1 cellular context compared by ENCODE assay signal in the genomic region with DNA sequence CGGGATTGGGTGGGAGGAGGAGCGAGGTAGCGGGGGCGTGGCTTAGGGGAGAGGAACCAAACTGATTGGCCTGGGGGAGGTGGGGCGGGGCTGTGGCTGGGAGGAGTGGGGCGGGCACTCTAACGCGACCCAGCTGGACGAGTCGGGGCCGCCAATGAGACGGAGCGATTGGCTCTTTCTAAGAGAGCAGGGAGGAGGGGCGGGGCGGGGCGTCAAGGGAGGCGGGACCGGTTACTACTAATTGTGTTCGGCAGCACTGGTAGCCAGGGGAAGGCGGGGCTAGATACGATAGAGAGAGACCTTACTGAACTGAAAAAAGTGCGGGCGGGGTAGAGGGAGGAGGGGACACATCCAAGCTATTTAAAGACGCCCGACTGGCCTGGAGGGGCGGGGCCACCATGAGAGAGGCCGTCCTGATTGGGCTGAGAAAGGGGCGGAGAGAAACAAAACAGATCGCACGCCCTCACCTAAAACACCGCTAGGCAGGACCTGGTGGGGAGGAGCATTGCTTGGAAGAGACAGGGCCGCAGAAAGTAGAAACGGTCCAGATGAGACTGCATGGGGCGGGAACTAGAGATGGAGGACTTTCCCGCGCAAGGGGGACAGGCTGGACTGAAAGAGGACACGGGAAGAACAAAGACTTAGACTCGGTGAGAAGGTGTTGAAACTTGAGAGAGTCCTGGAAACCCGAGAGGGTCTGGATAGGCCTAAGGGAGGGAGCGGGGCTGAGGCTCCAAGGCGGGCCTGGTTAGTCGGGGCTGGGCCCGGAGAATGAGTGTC.
A peak's percentile ranks its signal among the peaks of the same experiment; 100 is the strongest.
TF ChIP-seq lines count a peak whose summit lies in the region.

Gene KCNC3 (minus strand): TSS at position 232 of the 780 bp plus-strand sequence. CDS start 295 bp downstream, outside the sequence.

TF ChIP-seq in HepG2, 621 proteins besides CTCF, POLR2A, EP300 and RAD21 (continued from another document and continues in another):
- TF ChIP-seq ZBTB40 (IDR thresholded peaks at IDR 0.05) (no peak), ZBTB40 (CRISPR knock-in tag; IDR thresholded peaks at IDR 0.05) (0 out of 2 replicates have a peak, but pooled peaks have one; percentile 31), NCOA2 (CRISPR knock-in tag; IDR thresholded peaks at IDR 0.05) (no peak), ELF1 (CRISPR knock-in tag; IDR thresholded peaks at IDR 0.05) (no peak), SRSF1 (optimal IDR thresholded peaks at IDR 0.05; ENCODE audit: low read depth, low read length) (no peak), ZNF546 (CRISPR knock-in tag; conservative IDR thresholded peaks at IDR 0.05) (no peak), ZNF34 (CRISPR knock-in tag; IDR thresholded peaks at IDR 0.05; ENCODE audit: borderline replicate concordance) (no peak), MEF2D (CRISPR knock-in tag; IDR thresholded peaks at IDR 0.05) (peak; percentile 34; the same call in 1 of the 2 replicates), ZNF660 (CRISPR knock-in tag; IDR thresholded peaks at IDR 0.05; ENCODE audit: borderline replicate concordance, low read depth) (no peak), NCOR1 (IDR thresholded peaks at IDR 0.05; ENCODE audit: borderline replicate concordance, low read length) (no peak), ARID3A (IDR thresholded peaks at IDR 0.05; ENCODE audit: low read depth, low read length) (peak; percentile 43; the same call in 1 of the 2 replicates), ZIK1 (CRISPR knock-in tag; IDR thresholded peaks at IDR 0.05; ENCODE audit: borderline replicate concordance, low read depth) (no peak), ZNF510 (CRISPR knock-in tag; IDR thresholded peaks at IDR 0.05; ENCODE audit: low read depth) (no peak), CC2D1A (CRISPR knock-in tag; IDR thresholded peaks at IDR 0.05) (no peak), ZNF567 (CRISPR knock-in tag; IDR thresholded peaks at IDR 0.05; ENCODE audit: borderline replicate concordance) (peak; percentile 69; the same call in 1 of the 2 replicates), SIX4 (CRISPR knock-in tag; IDR thresholded peaks at IDR 0.05) (no peak), ZNF136 (CRISPR knock-in tag; IDR thresholded peaks at IDR 0.05; ENCODE audit: low read depth) (no peak), ZBTB39 (CRISPR knock-in tag; IDR thresholded peaks at IDR 0.05) (no peak), ZNF644 (CRISPR knock-in tag; IDR thresholded peaks at IDR 0.05; ENCODE audit: low read depth) (no peak), ZNF83 (CRISPR knock-in tag; IDR thresholded peaks at IDR 0.05; ENCODE audit: borderline replicate concordance) (0 out of 2 replicates have a peak, but pooled peaks have one; percentile 30), CREB1 (IDR thresholded peaks at IDR 0.05) (peak; percentile 23; the same call in 1 of the 2 replicates), CREB1 (CRISPR knock-in tag; IDR thresholded peaks at IDR 0.05) (no peak), KLF6 (CRISPR knock-in tag; IDR thresholded peaks at IDR 0.05) (0 out of 2 replicates have a peak, but pooled peaks have one; percentile 15), RFX1 (IDR thresholded peaks at IDR 0.05) (no peak), RELA (CRISPR knock-in tag; IDR thresholded peaks at IDR 0.05) (no peak), ZNF720 (CRISPR knock-in tag; IDR thresholded peaks at IDR 0.05) (no peak), SP2 (CRISPR knock-in tag; IDR thresholded peaks at IDR 0.05) (peak; percentile 59), FOXJ3 (CRISPR knock-in tag; IDR thresholded peaks at IDR 0.05; ENCODE audit: borderline replicate concordance) (no peak), AKAP8 (CRISPR knock-in tag; IDR thresholded peaks at IDR 0.05) (0 out of 2 replicates have a peak, but pooled peaks have one; percentile 27), SNAPC2 (CRISPR knock-in tag; IDR thresholded peaks at IDR 0.05) (peak; percentile 75; the same call in 1 of the 2 replicates), EEA1 (CRISPR knock-in tag; IDR thresholded peaks at IDR 0.05; ENCODE audit: borderline replicate concordance) (no peak), TBX3 (IDR thresholded peaks at IDR 0.05; ENCODE audit: borderline replicate concordance) (no peak), NFYC (CRISPR knock-in tag; IDR thresholded peaks at IDR 0.05) (peak; percentile 59), ADNP (CRISPR knock-in tag; IDR thresholded peaks at IDR 0.05) (no peak), HOXA9 (CRISPR knock-in tag; IDR thresholded peaks at IDR 0.05; ENCODE audit: borderline replicate concordance) (no peak), ZFX (CRISPR knock-in tag; IDR thresholded peaks at IDR 0.05; ENCODE audit: low read depth) (peak; percentile 86)
- TF ChIP-seq, protein P1, sequence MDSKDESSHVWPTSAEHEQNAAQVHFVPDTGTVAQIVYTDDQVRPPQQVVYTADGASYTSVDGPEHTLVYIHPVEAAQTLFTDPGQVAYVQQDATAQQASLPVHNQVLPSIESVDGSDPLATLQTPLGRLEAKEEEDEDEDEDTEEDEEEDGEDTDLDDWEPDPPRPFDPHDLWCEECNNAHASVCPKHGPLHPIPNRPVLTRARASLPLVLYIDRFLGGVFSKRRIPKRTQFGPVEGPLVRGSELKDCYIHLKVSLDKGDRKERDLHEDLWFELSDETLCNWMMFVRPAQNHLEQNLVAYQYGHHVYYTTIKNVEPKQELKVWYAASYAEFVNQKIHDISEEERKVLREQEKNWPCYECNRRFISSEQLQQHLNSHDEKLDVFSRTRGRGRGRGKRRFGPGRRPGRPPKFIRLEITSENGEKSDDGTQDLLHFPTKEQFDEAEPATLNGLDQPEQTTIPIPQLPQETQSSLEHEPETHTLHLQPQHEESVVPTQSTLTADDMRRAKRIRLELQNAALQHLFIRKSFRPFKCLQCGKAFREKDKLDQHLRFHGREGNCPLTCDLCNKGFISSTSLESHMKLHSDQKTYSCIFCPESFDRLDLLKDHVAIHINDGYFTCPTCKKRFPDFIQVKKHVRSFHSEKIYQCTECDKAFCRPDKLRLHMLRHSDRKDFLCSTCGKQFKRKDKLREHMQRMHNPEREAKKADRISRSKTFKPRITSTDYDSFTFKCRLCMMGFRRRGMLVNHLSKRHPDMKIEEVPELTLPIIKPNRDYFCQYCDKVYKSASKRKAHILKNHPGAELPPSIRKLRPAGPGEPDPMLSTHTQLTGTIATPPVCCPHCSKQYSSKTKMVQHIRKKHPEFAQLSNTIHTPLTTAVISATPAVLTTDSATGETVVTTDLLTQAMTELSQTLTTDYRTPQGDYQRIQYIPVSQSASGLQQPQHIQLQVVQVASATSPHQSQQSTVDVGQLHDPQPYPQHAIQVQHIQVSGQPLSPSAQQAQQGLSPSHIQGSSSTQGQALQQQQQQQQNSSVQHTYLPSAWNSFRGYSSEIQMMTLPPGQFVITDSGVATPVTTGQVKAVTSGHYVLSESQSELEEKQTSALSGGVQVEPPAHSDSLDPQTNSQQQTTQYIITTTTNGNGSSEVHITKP (CRISPR knock-in tag; IDR thresholded peaks at IDR 0.05; ENCODE audit: low read depth): peak; percentile 20; the same call in 1 of the 2 replicates
- TF ChIP-seq, protein P2, sequence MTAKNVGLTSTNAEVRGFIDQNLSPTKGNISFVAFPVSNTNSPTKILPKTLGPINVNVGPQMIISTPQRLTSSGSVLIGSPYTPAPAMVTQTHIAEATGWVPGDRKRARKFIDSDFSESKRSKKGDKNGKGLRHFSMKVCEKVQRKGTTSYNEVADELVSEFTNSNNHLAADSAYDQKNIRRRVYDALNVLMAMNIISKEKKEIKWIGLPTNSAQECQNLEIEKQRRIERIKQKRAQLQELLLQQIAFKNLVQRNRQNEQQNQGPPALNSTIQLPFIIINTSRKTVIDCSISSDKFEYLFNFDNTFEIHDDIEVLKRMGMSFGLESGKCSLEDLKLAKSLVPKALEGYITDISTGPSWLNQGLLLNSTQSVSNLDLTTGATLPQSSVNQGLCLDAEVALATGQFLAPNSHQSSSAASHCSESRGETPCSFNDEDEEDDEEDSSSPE (CRISPR knock-in tag; IDR thresholded peaks at IDR 0.05): peak; percentile 86
- TF ChIP-seq, protein P3, sequence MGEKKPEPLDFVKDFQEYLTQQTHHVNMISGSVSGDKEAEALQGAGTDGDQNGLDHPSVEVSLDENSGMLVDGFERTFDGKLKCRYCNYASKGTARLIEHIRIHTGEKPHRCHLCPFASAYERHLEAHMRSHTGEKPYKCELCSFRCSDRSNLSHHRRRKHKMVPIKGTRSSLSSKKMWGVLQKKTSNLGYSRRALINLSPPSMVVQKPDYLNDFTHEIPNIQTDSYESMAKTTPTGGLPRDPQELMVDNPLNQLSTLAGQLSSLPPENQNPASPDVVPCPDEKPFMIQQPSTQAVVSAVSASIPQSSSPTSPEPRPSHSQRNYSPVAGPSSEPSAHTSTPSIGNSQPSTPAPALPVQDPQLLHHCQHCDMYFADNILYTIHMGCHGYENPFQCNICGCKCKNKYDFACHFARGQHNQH (CRISPR knock-in tag; IDR thresholded peaks at IDR 0.05): 0 out of 2 replicates have a peak, but pooled peaks have one; percentile 20
